28 cellular contexts compared by ENCODE assay signal in genomic region chr13:70634893-70635292, GRCh38.
"Had no signal": no experiment of that assay in that cellular context is flagged by ENCODE, and none has a peak within 500 bp of the region (broad histone marks: within the 10 kb centered on the region; RNA-seq: fewer than 3 reads in every experiment).

No MANE protein-coding gene starts in this region.

- H3K27ac ChIP-seq: brain microvascular endothelial cell, colonic mucosa, WERI-Rb-1 had no signal

- FAIRE-seq: astrocyte, endometrium had no signal

- H3K27me3 ChIP-seq: brain microvascular endothelial cell, colonic mucosa had no signal

- H3K4me1 ChIP-seq: colonic mucosa had no signal

- H3K4me3 ChIP-seq: colonic mucosa had no signal

- H3K36me3 ChIP-seq: brain microvascular endothelial cell, colonic mucosa, WERI-Rb-1 had no signal

- ATAC-seq: activated CD4-positive, CD25-positive, alpha-beta regulatory T cell treated with anti-CD3 and anti-CD28 coated beads, Interleukin-2, amount 50 U/mL, for 24 hours; activated CD8-positive, alpha-beta T cell treated with anti-CD3 and anti-CD28 coated beads for 36 hours; activated T-cell treated with anti-CD3 and anti-CD28 coated beads, Interleukin-2, amount 50 U/mL, for 4 hours; activated T-helper 17 cell treated with anti-CD3 and anti-CD28 coated beads, Interleukin-2, amount 50 U/mL, for 72 hours; esophagus mucosa; T-helper 17 cell had no signal

- DNase-seq: activated B cell treated with CpG ODN at 0.5 μM for 24 hours; activated CD4-positive, alpha-beta T cell treated with anti-CD3 and anti-CD28 coated beads for 48 hours; activated CD4-positive, alpha-beta T cell treated with anti-CD3 and anti-CD28 coated beads, Interleukin-2, amount 50 U/mL, for 1 hour; activated CD4-positive, alpha-beta T cell treated with anti-CD3 and anti-CD28 coated beads, Interleukin-2, amount 50 U/mL, for 48 hours; activated CD8-positive, alpha-beta memory T cell treated with anti-CD3 and anti-CD28 coated beads for 24 hours; activated CD8-positive, alpha-beta T cell treated with anti-CD3 and anti-CD28 coated beads for 36 hours; activated effector memory CD4-positive, alpha-beta T cell treated with Interleukin-2 at 50 U/mL for 16 hours; activated gamma-delta T cell treated with Interleukin-2 at 50 U/mL for 16 hours; activated naive CD4-positive, alpha-beta T cell treated with anti-CD3 and anti-CD28 coated beads, Interleukin-2, amount 50 U/mL, for 16 hours; activated naive CD4-positive, alpha-beta T cell treated with Interleukin-2 at 50 U/mL for 16 hours; activated T-cell treated with anti-CD3 and anti-CD28 coated beads, Interleukin-2, amount 50 U/mL, for 4 hours; amniotic stem cell; anterior cingulate cortex; brain microvascular endothelial cell; caudate nucleus; colonic mucosa; effector CD8-positive, alpha-beta T cell; foreskin fibroblast; head of caudate nucleus; T-helper 1 cell; T-helper 17 cell; T1000; WERI-Rb-1 had no signal

- H3K9me3 ChIP-seq: colonic mucosa had no signal
